22 cellular contexts compared by ENCODE assay signal in genomic region chr16:50238868-50239301, GRCh38. TPM values are rescaled to one million over a fixed set of nuclear protein-coding genes. Genes with fewer than 3 reads are reported as not detected.
DNase-seq lines count a peak whose midpoint lies in the region; ATAC-seq lines count a peak whose summit lies in the region.
"Had no signal": no experiment of that assay in that cellular context is flagged by ENCODE, and none has a peak within 500 bp of the region (broad histone marks: within the 10 kb centered on the region; RNA-seq: fewer than 3 reads in every experiment).

No MANE protein-coding gene starts in this region.

- no peaks in the 10 kb centered on the region for H3K9me3 Mint-ChIP-seq in activated T-cell treated with anti-CD3 and anti-CD28 coated beads, Interleukin-2, amount 50 U/mL, for 72 hours
- H3K9me3 Mint-ChIP-seq in activated T-cell treated with anti-CD3 and anti-CD28 coated beads, Interleukin-2, amount 50 U/mL, for 24 hours: no peaks in the 10 kb centered on the region
- H3K9me3 Mint-ChIP-seq: naive B cell had no signal

- H3K4me1 Mint-ChIP-seq in activated T-cell treated with anti-CD3 and anti-CD28 coated beads, Interleukin-2, amount 50 U/mL, for 72 hours (ENCODE audit: low read depth): peaks cover 6% of the 10 kb centered on the region
- H3K4me1 Mint-ChIP-seq in activated T-cell treated with anti-CD3 and anti-CD28 coated beads, Interleukin-2, amount 50 U/mL, for 24 hours (ENCODE audit: low read depth): peaks cover 1% of the 10 kb centered on the region
- H3K4me1 Mint-ChIP-seq: naive B cell had no signal

- no peak overlapping the region for H3K4me3 Mint-ChIP-seq in activated T-cell treated with anti-CD3 and anti-CD28 coated beads, Interleukin-2, amount 50 U/mL, for 72 hours
- H3K4me3 Mint-ChIP-seq in activated T-cell treated with anti-CD3 and anti-CD28 coated beads, Interleukin-2, amount 50 U/mL, for 24 hours: no peak overlapping the region
- H3K4me3 Mint-ChIP-seq: activated CD4-positive, alpha-beta T cell treated with anti-CD3 and anti-CD28 coated beads, Interleukin-2, amount 10 ng/mL, durations not matched to agents 7 days and 5 days; CD4-positive, alpha-beta memory T cell; naive B cell; WTC11 had no signal

- no peak for DNase-seq in activated T-cell treated with anti-CD3 and anti-CD28 coated beads, Interleukin-2, amount 50 U/mL, for 72 hours
- DNase-seq in activated T-cell treated with anti-CD3 and anti-CD28 coated beads, Interleukin-2, amount 50 U/mL, for 24 hours: no peak
- DNase-seq in NCI-H187 treated with DMSO at 0.1 percent for 48 hours (lab: John Stamatoyannopoulos, UW) (peak; percentile 30), RPMI8226 (peak; percentile 27), DMS 273 treated with DMSO at 0.1 percent for 48 hours (lab: John Stamatoyannopoulos, UW) (no peak)
- no peak for DNase-seq in stimulated activated CD4-positive, alpha-beta T cell treated with anti-CD3 and anti-CD28 coated beads, Interleukin-12 subunit alpha, Interleukin-12 subunit beta, amount 100 ng/mL, for 4 hours
- DNase-seq: activated CD4-positive, alpha-beta T cell treated with anti-CD3 and anti-CD28 coated beads, Interleukin-2, amount 10 ng/mL, durations not matched to agents 7 days and 5 days; activated naive CD4-positive, alpha-beta T cell treated with Interleukin-2 at 50 U/mL for 16 hours; activated T-cell treated with anti-CD3 and anti-CD28 coated beads, Interleukin-2, amount 50 U/mL, for 48 hours; adrenal gland; brain microvascular endothelial cell; CD4-positive, alpha-beta memory T cell; naive B cell; NCI-H1930; Peyer's patch; stimulated activated naive CD4-positive, alpha-beta T cell; uterus had no signal

- peak; percentile 25 to 37 for ATAC-seq in activated T-cell treated with anti-CD3 and anti-CD28 coated beads, Interleukin-2, amount 50 U/mL, for 72 hours (replicated peaks in 1 of 2)
- ATAC-seq in GM18519 (IDR thresholded peaks at IDR 0.05; ENCODE audit: low FRiP score, unreplicated experiment) (no peak), HG02798 (IDR thresholded peaks at IDR 0.05; ENCODE audit: poor library complexity, unreplicated experiment) (no peak)
- ATAC-seq: sciatic nerve, WTC11 had no signal

- no peaks in the 10 kb centered on the region for H3K27me3 Mint-ChIP-seq in activated T-cell treated with anti-CD3 and anti-CD28 coated beads, Interleukin-2, amount 50 U/mL, for 72 hours (ENCODE audit: low read depth)
- no peaks in the 10 kb centered on the region for H3K27me3 Mint-ChIP-seq in activated T-cell treated with anti-CD3 and anti-CD28 coated beads, Interleukin-2, amount 50 U/mL, for 24 hours
- H3K27me3 Mint-ChIP-seq: CD4-positive, alpha-beta memory T cell had no signal

- peak overlapping the region; percentile 14 for H3K27ac Mint-ChIP-seq in activated T-cell treated with anti-CD3 and anti-CD28 coated beads, Interleukin-2, amount 50 U/mL, for 72 hours
- no peak overlapping the region for H3K27ac Mint-ChIP-seq in activated T-cell treated with anti-CD3 and anti-CD28 coated beads, Interleukin-2, amount 50 U/mL, for 24 hours
- H3K27ac Mint-ChIP-seq: activated CD4-positive, alpha-beta T cell treated with anti-CD3 and anti-CD28 coated beads, Interleukin-2, amount 10 ng/mL, durations not matched to agents 7 days and 5 days; CD4-positive, alpha-beta memory T cell; naive B cell; progenitor cell of endocrine pancreas; WTC11 had no signal

- no peaks in the 10 kb centered on the region for H3K36me3 Mint-ChIP-seq in activated T-cell treated with anti-CD3 and anti-CD28 coated beads, Interleukin-2, amount 50 U/mL, for 72 hours (ENCODE audit: insufficient read depth in 2 of 2)
- no peaks in the 10 kb centered on the region for H3K36me3 Mint-ChIP-seq in activated T-cell treated with anti-CD3 and anti-CD28 coated beads, Interleukin-2, amount 50 U/mL, for 24 hours (ENCODE audit: low read depth)
- H3K36me3 Mint-ChIP-seq: CD4-positive, alpha-beta memory T cell; naive B cell; WTC11 had no signal

RNA-seq across cellular contexts. Expression of gene ADCY7, which starts 27.5 kb away (rescaled TPM):
- 10 to 100 TPM; 67.5 to 97.1 TPM for total RNA-seq in activated T-cell treated with anti-CD3 and anti-CD28 coated beads, Interleukin-2, amount 50 U/mL, for 72 hours

Comparison
In these comparisons a context has a peak if more than half of its experiments do, and no peak if none do; other contexts are left out.
1. ATAC-seq: peak in activated T-cell treated with anti-CD3 and anti-CD28 coated beads, Interleukin-2, amount 50 U/mL, for 72 hours (2 of 2); none in GM18519 (single experiment) and HG02798 (single experiment).
2. DNase-seq: peak in NCI-H187 treated with DMSO at 0.1 percent for 48 hours (single experiment) and RPMI8226 (single experiment); none in activated T-cell treated with anti-CD3 and anti-CD28 coated beads, Interleukin-2, amount 50 U/mL, for 72 hours (0 of 2), activated T-cell treated with anti-CD3 and anti-CD28 coated beads, Interleukin-2, amount 50 U/mL, for 24 hours (single experiment), stimulated activated CD4-positive, alpha-beta T cell treated with anti-CD3 and anti-CD28 coated beads, Interleukin-12 subunit alpha, Interleukin-12 subunit beta, amount 100 ng/mL, for 4 hours (single experiment) and DMS 273 treated with DMSO at 0.1 percent for 48 hours (single experiment).